8 cellular contexts compared by ENCODE assay signal in the genomic region with DNA sequence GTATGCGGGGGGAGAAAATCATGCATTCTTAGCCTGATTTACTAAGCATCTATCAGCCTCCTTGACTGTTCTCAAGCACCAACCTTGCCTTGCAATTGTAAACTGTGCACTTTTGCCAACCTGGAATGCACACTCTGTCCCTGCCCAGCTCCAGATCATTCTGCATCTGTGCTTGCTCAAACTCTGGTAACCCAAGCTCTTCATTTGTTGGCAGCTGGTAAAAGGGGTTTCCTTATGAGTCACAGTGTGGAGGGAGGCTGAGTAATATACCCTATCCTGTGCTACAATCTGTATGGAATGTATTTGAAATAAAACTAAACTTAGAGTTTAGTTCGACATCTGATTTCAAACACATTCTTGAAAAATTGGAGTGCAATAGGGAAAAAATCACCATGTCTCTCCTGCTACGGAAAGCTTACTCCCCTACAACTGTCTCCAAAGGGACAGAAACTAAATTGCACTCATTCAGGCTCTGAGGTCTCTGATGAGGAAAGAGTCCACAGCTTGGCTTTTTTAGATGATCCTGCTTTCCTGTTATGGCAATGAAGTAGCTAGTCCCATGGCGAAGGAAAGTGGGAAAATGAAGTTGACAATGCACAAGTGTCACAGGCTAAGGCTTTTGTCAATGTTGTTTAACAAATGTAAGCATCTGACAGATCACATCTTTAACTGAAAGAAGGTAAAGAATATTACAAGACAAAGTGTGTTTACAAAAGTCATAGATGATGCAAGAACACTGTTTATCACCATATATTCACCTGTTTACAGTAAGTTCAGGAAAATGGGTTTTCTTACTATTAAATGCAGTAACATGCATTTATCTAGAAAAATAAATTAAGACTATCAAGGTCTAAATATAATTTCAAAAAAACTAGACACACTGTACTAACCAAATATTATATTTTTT.
DNase-seq lines count a peak whose midpoint lies in the region; ATAC-seq, FAIRE-seq and TF ChIP-seq lines count a peak whose summit lies in the region.

No MANE protein-coding gene starts in this region.

- H3K9ac ChIP-seq in OCI-LY3 (ENCODE audit: low read length): no peak overlapping the region

- no peak overlapping the region for H2AFZ ChIP-seq in OCI-LY3 (ENCODE audit: low read depth, low read length)

- peaks cover 29% of the 10 kb centered on the region for H3K4me1 ChIP-seq in OCI-LY3 (ENCODE audit: low read length)
- no peaks in the 10 kb centered on the region for H3K4me1 ChIP-seq in small intestine (ENCODE audit: control insufficient read depth in 2 of 2, insufficient read depth in 1 of 2, low read depth in 1 of 2, low read length in 1 of 2)

- no peak for FAIRE-seq in small intestine (lab: Jason Lieb, UNC)

- no peaks in the 10 kb centered on the region for H3K4me1 Mint-ChIP-seq in naive thymus-derived CD8-positive, alpha-beta T cell

- no peaks in the 10 kb centered on the region for H3K9me3 Mint-ChIP-seq in naive thymus-derived CD8-positive, alpha-beta T cell

- H3K27ac Mint-ChIP-seq in naive thymus-derived CD8-positive, alpha-beta T cell: no peak overlapping the region

- H4K20me1 ChIP-seq in OCI-LY3 (ENCODE audit: insufficient read depth, low read length): no peaks in the 10 kb centered on the region

- H3K4me3 ChIP-seq in GM12865 (ENCODE audit: low read depth, low read length) (no peak overlapping the region), OCI-LY3 (ENCODE audit: low read length) (no peak overlapping the region), fibroblast of pulmonary artery (replicated peaks; ENCODE audit: low read depth, low read length) (peak overlapping the region; percentile 29), small intestine (ENCODE audit: low read depth in 1 of 2, low read length in 2 of 2) (no peak overlapping the region)

- DNase-seq in GM12865 (ENCODE audit: low read depth): peak; percentile 18
- DNase-seq in fibroblast of pulmonary artery (ENCODE audit: low read depth): peak; percentile 95
- peak; percentile 98 for DNase-seq in renal cortical epithelial cell (ENCODE audit: low read depth)
- DNase-seq in small intestine: no peak
- no peak for DNase-seq in naive thymus-derived CD8-positive, alpha-beta T cell

- ATAC-seq in GM18870 (IDR thresholded peaks at IDR 0.05; ENCODE audit: unreplicated experiment) (no peak), GM21390 (IDR thresholded peaks at IDR 0.05; ENCODE audit: unreplicated experiment) (no peak)
- ATAC-seq in naive thymus-derived CD8-positive, alpha-beta T cell: no peak

- H3K36me3 ChIP-seq in OCI-LY3 (replicated peaks; ENCODE audit: low read depth, low read length): no peaks in the 10 kb centered on the region
- H3K36me3 ChIP-seq in small intestine (ENCODE audit: control insufficient read depth in 2 of 2, insufficient read depth in 2 of 2, low read length in 2 of 2): no peaks in the 10 kb centered on the region

- no peaks in the 10 kb centered on the region for H3K9me3 ChIP-seq in OCI-LY3 (ENCODE audit: insufficient read depth, low read length)
- H3K9me3 ChIP-seq in small intestine (ENCODE audit: control insufficient read depth, low read depth): no peaks in the 10 kb centered on the region

- H3K27me3 ChIP-seq in OCI-LY3 (ENCODE audit: low read depth, low read length) (no peaks in the 10 kb centered on the region), small intestine (ENCODE audit: control insufficient read depth in 2 of 2, insufficient read depth in 2 of 2, low read length in 2 of 2) (no peaks in the 10 kb centered on the region)

- no peak overlapping the region for H3K4me3 Mint-ChIP-seq in naive thymus-derived CD8-positive, alpha-beta T cell

- POLR2A ChIA-PET in naive thymus-derived CD8-positive, alpha-beta T cell (lab: Charles Lee): no interaction called here

- peaks cover 7 to 25% (median 13%) of the 10 kb centered on the region in 5 donors for H3K27me3 Mint-ChIP-seq in naive thymus-derived CD8-positive, alpha-beta T cell

- no peak for TF ChIP-seq CTCF in GM12865 (IDR thresholded peaks at IDR 0.05; ENCODE audit: insufficient read depth, low read depth, low read length, missing control alignments)
- TF ChIP-seq CTCF in OCI-LY3 (IDR thresholded peaks at IDR 0.05; ENCODE audit: low read depth, low read length): no peak
- no peak for TF ChIP-seq CTCF in fibroblast of pulmonary artery (IDR thresholded peaks at IDR 0.05; ENCODE audit: low read length, missing control alignments)

- H3K4me2 ChIP-seq in OCI-LY3 (ENCODE audit: low read length): peak overlapping the region; percentile 42

- 58 to 86% (median 76%) methylated on average over 4 of the region's 4 CpGs for WGBS in small intestine, 3 donors

- no peak overlapping the region for H3K27ac ChIP-seq in OCI-LY3 (ENCODE audit: low read length)
- H3K27ac ChIP-seq in small intestine (ENCODE audit: low read depth in 1 of 2, low read length in 1 of 2): peak overlapping the region in 1 of 2 donors; percentile 29

- H3K36me3 Mint-ChIP-seq in naive thymus-derived CD8-positive, alpha-beta T cell: no peaks in the 10 kb centered on the region

- no peaks in the 10 kb centered on the region for H3K79me2 ChIP-seq in OCI-LY3 (ENCODE audit: low read length)

Comparison
In these comparisons a context has a peak if more than half of its experiments do, and no peak if none do; other contexts are left out.
1. DNase-seq: peak in GM12865 (single experiment), fibroblast of pulmonary artery (single experiment) and renal cortical epithelial cell (single experiment); none in small intestine (single experiment) and naive thymus-derived CD8-positive, alpha-beta T cell (0 of 10).